1 cellular context compared by ENCODE assay signal in genomic region chr18:3261393-3262233, GRCh38.
TF ChIP-seq lines count a peak whose summit lies in the region.

TSS of gene MYL12B (plus strand) at chr18:3262133. CDS start at chr18:3272899, 10,766 bp downstream.

TF ChIP-seq in K562, 482 proteins besides CTCF, POLR2A, EP300 and RAD21 (continued from another document and continues in another):
- TF ChIP-seq ZNF583 (CRISPR knock-in tag; IDR thresholded peaks at IDR 0.05) (peak; percentile 18; the same call in 1 of the 2 replicates), HCFC1 (IDR thresholded peaks at IDR 0.05; ENCODE audit: low read depth, low read length) (peak; percentile 65; the same call in 1 of the 2 replicates), PHF20 (IDR thresholded peaks at IDR 0.05; ENCODE audit: partially characterized antibody) (peak; percentile 92), SMAD1 (IDR thresholded peaks at IDR 0.05; ENCODE audit: low read depth, low read length, partially characterized antibody) (peak; percentile 38), ELK3 (CRISPR knock-in tag; IDR thresholded peaks at IDR 0.05) (no peak), CEBPB (tag; IDR thresholded peaks at IDR 0.05) (no peak), ZNF212 (CRISPR knock-in tag; IDR thresholded peaks at IDR 0.05) (no peak), E4F1 (CRISPR knock-in tag; IDR thresholded peaks at IDR 0.05; ENCODE audit: borderline replicate concordance) (no peak), MEF2A (IDR thresholded peaks at IDR 0.05; ENCODE audit: control insufficient read depth, low read depth, low read length) (no peak), KLF10 (CRISPR knock-in tag; IDR thresholded peaks at IDR 0.05) (no peak), CEBPZ (IDR thresholded peaks at IDR 0.05; ENCODE audit: borderline replicate concordance, low read depth, low read length) (no peak), PATZ1 (CRISPR knock-in tag; IDR thresholded peaks at IDR 0.05; ENCODE audit: borderline replicate concordance) (0 out of 2 replicates have a peak, but pooled peaks have one; percentile 43), POLR2AphosphoS2 (IDR thresholded peaks at IDR 0.05; ENCODE audit: low read length) (peak; percentile 11; the same call in 1 of the 2 replicates), ZNF668 (CRISPR knock-in tag; IDR thresholded peaks at IDR 0.05) (0 out of 2 replicates have a peak, but pooled peaks have one; percentile 42), LCOR (CRISPR knock-in tag; IDR thresholded peaks at IDR 0.05) (peak; percentile 75), NCOA1 (IDR thresholded peaks at IDR 0.05; ENCODE audit: low read depth) (no peak; the same call in none of the 2 replicates), POLR2H (tag; IDR thresholded peaks at IDR 0.05; ENCODE audit: low read depth) (peak; percentile 88), ZNF707 (CRISPR knock-in tag; conservative IDR thresholded peaks at IDR 0.05) (no peak), SIRT6 (IDR thresholded peaks at IDR 0.05; ENCODE audit: low read depth, low read length) (no peak), IRF1 (CRISPR knock-in tag; IDR thresholded peaks at IDR 0.05; ENCODE audit: borderline replicate concordance) (no peak), SUPT5H (IDR thresholded peaks at IDR 0.05) (peak; percentile 81), JUNB (CRISPR knock-in tag; conservative IDR thresholded peaks at IDR 0.05) (no peak), ZNF277 (CRISPR knock-in tag; IDR thresholded peaks at IDR 0.05; ENCODE audit: borderline replicate concordance) (no peak), CAMTA2 (CRISPR knock-in tag; conservative IDR thresholded peaks at IDR 0.05) (0 out of 2 replicates have a peak, but pooled peaks have one; percentile 59), ZNF184 (CRISPR knock-in tag; IDR thresholded peaks at IDR 0.05) (no peak), ZBTB49 (CRISPR knock-in tag; IDR thresholded peaks at IDR 0.05; ENCODE audit: borderline replicate concordance) (no peak; the same call in 1 of the 2 replicates), TFAP4 (CRISPR knock-in tag; IDR thresholded peaks at IDR 0.05; ENCODE audit: borderline replicate concordance) (peak; percentile 84), TEAD2 (tag; IDR thresholded peaks at IDR 0.05) (peak; percentile 99), OTX1 (CRISPR knock-in tag; IDR thresholded peaks at IDR 0.05) (no peak), EZH2 (IDR thresholded peaks at IDR 0.05; ENCODE audit: borderline replicate concordance, low read depth, low read length) (no peak), ATF3 (IDR thresholded peaks at IDR 0.05) (no peak; the same call in 1 of the 2 replicates), ATF3 (CRISPR knock-in tag; conservative IDR thresholded peaks at IDR 0.05) (0 out of 2 replicates have a peak, but pooled peaks have one; percentile 19), HLTF (IDR thresholded peaks at IDR 0.05) (0 out of 2 replicates have a peak, but pooled peaks have one; percentile 14), ZNF518B (CRISPR knock-in tag; IDR thresholded peaks at IDR 0.05) (no peak), GATAD2A (IDR thresholded peaks at IDR 0.05) (peak; percentile 79; the same call in 1 of the 2 replicates), ZNF24 (IDR thresholded peaks at IDR 0.05) (0 out of 2 replicates have a peak, but pooled peaks have one; percentile 28), TGIF2 (CRISPR knock-in tag; IDR thresholded peaks at IDR 0.05) (0 out of 2 replicates have a peak, but pooled peaks have one; percentile 32)
